22 cellular contexts compared by ENCODE assay signal in the genomic region with DNA sequence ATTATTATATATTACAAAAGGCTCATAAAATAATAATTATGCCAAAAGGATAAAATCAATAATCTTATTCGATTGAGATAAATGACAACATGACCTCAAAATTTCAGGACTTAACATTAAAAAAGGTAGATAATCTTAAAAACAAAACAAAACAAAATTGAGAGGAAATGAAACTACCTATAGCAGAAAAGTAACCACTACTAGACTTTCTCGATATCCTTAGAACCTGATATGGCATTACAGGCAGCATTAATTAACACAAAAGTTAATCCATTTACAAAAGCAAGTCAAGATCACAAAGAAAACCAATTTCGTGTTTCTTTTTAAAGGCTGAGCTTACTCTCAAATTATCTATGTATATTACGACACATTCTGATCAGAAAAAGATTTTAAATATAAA. TPM values are rescaled to one million over a fixed set of nuclear protein-coding genes. Genes with fewer than 3 reads are reported as not detected.
DNase-seq lines count a peak whose midpoint lies in the region; ATAC-seq, FAIRE-seq and TF ChIP-seq lines count a peak whose summit lies in the region.
"Had no signal": no experiment of that assay in that cellular context is flagged by ENCODE, and none has a peak within 500 bp of the region (broad histone marks: within the 10 kb centered on the region; RNA-seq: fewer than 3 reads in every experiment).

No MANE protein-coding gene starts in this region.

- no peak overlapping the region for H3K23ac ChIP-seq in IMR-90 (ENCODE audit: low read depth, low read length)

- H3K9ac ChIP-seq in IMR-90 (ENCODE audit: low read depth, low read length): no peak overlapping the region

- FAIRE-seq in GM12891 (lab: Jason Lieb, UNC): no peak

- H3K4me3 ChIP-seq in IMR-90 (ENCODE audit: insufficient read depth, low read depth, low read length) (no peak overlapping the region), WERI-Rb-1 (ENCODE audit: low read depth, low read length) (no peak overlapping the region)
- H3K4me3 ChIP-seq: K562, MG63, Peyer's patch had no signal

- H3K36me3 Mint-ChIP-seq in nephron progenitor cell (ENCODE audit: low read depth) (peaks cover 20% of the 10 kb centered on the region), type B pancreatic cell (peaks cover 14% of the 10 kb centered on the region)

- H2AK5ac ChIP-seq in IMR-90 (ENCODE audit: low read depth, low read length): no peak overlapping the region

- peak overlapping the region; percentile 60 for H3K27ac Mint-ChIP-seq in nephron progenitor cell
- H3K27ac Mint-ChIP-seq in type B pancreatic cell: no peak overlapping the region
- H3K27ac Mint-ChIP-seq: CD8-positive, alpha-beta T cell had no signal

- H3K14ac ChIP-seq in IMR-90 (replicated peaks; ENCODE audit: low read depth, low read length): no peak overlapping the region

- POLR2A ChIA-PET in IMR-90 (lab: Charles Lee; ENCODE audit: unreplicated experiment): no interaction called here

- H3K4me3 Mint-ChIP-seq in nephron progenitor cell (no peak overlapping the region), type B pancreatic cell (no peak overlapping the region)
- H3K4me3 Mint-ChIP-seq: CD8-positive, alpha-beta T cell had no signal

- H3K27me3 ChIP-seq in IMR-90 (ENCODE audit: control insufficient read depth, insufficient read depth, low read length) (no peaks in the 10 kb centered on the region), WERI-Rb-1 (ENCODE audit: insufficient read depth, low read depth, severe bottlenecking) (no peaks in the 10 kb centered on the region)
- H3K27me3 ChIP-seq: MG63, Peyer's patch had no signal

- TF ChIP-seq CTCF in IMR-90 (conservative IDR thresholded peaks at IDR 0.05; ENCODE audit: low read depth, low read length): no peak
- no peak for TF ChIP-seq CTCF in nephron progenitor cell (IDR thresholded peaks at IDR 0.05)
- no peak for TF ChIP-seq CTCF in type B pancreatic cell (conservative IDR thresholded peaks at IDR 0.05)
- no peak for TF ChIP-seq CTCF in WERI-Rb-1 (IDR thresholded peaks at IDR 0.05; ENCODE audit: low read depth, low read length)

- H3K4me1 Mint-ChIP-seq in nephron progenitor cell (peaks cover 21% of the 10 kb centered on the region), type B pancreatic cell (ENCODE audit: unreplicated experiment) (peaks cover 15% of the 10 kb centered on the region)

- no peak overlapping the region for H2BK20ac ChIP-seq in IMR-90 (ENCODE audit: low read depth, low read length)

- H3K18ac ChIP-seq in IMR-90 (ENCODE audit: low read depth, low read length): no peak overlapping the region

- no peak overlapping the region for H2BK120ac ChIP-seq in IMR-90 (ENCODE audit: low read depth, low read length)

- H3K56ac ChIP-seq in IMR-90 (ENCODE audit: extremely low read depth, insufficient read depth, low read length): no peak overlapping the region

- no peaks in the 10 kb centered on the region for H4K20me1 ChIP-seq in IMR-90 (ENCODE audit: insufficient read depth, low read length)

- H3K4ac ChIP-seq in IMR-90 (ENCODE audit: low read depth, low read length): no peak overlapping the region

- peaks cover 13 to 18% of the 10 kb centered on the region in 2 experiments for H3K79me1 ChIP-seq in IMR-90 (ENCODE audit: low read depth in 1 of 2, low read length in 2 of 2)

- BruUV-seq in IMR-90 (replicated peaks; lab: Mats Ljungman, UMichigan): no TSS peak

- H2AK9ac ChIP-seq in IMR-90 (replicated peaks; ENCODE audit: low read depth, low read length, poor library complexity): no peak overlapping the region

- dilution Hi-C loops in IMR-90 (cut with HindIII; ENCODE audit: low sequenced_read_pairs, unreplicated experiment): no loop called here

- ATAC-seq in GM21381 (IDR thresholded peaks at IDR 0.05; ENCODE audit: unreplicated experiment) (peak; percentile 47), IMR-90 (ENCODE audit: low read depth) (no peak)
- ATAC-seq: CD8-positive, alpha-beta T cell; K562; SK-N-SH treated with all-trans-retinoic acid at 6 μM for 48 hours had no signal

- no peaks in the 10 kb centered on the region for H3K9me1 ChIP-seq in IMR-90 (ENCODE audit: insufficient read depth, low read length)

- no peaks in the 10 kb centered on the region for H3K9me3 Mint-ChIP-seq in nephron progenitor cell
- no peaks in the 10 kb centered on the region for H3K9me3 Mint-ChIP-seq in type B pancreatic cell
- H3K9me3 Mint-ChIP-seq: CD8-positive, alpha-beta T cell had no signal

- H3K9me3 ChIP-seq in IMR-90 (ENCODE audit: control insufficient read depth, insufficient read depth, low read length) (no peaks in the 10 kb centered on the region), WERI-Rb-1 (ENCODE audit: severe bottlenecking) (no peaks in the 10 kb centered on the region)
- H3K9me3 ChIP-seq: MG63, Peyer's patch had no signal

- peaks cover 3% of the 10 kb centered on the region for H3K27me3 Mint-ChIP-seq in nephron progenitor cell (ENCODE audit: low read depth, poor library complexity)
- no peaks in the 10 kb centered on the region for H3K27me3 Mint-ChIP-seq in type B pancreatic cell

- H3K27ac ChIP-seq in IMR-90 (ENCODE audit: insufficient read depth, low read length) (no peak overlapping the region), WERI-Rb-1 (no peak overlapping the region)
- H3K27ac ChIP-seq: Peyer's patch had no signal

- H3K4me2 ChIP-seq in IMR-90 (ENCODE audit: low read depth, low read length): no peak overlapping the region

- CTCF ChIA-PET in IMR-90 (lab: Yijun Ruan, JAX): no interaction called here

- no peak overlapping the region for H4K8ac ChIP-seq in IMR-90 (ENCODE audit: low read depth in 2 of 2, low read length in 2 of 2)

- TF ChIP-seq RAD21 in IMR-90 (IDR thresholded peaks at IDR 0.05; ENCODE audit: low read length): no peak

- no peak overlapping the region for H4K5ac ChIP-seq in IMR-90 (ENCODE audit: low read depth, low read length)

- no peak overlapping the region for H4K91ac ChIP-seq in IMR-90 (ENCODE audit: insufficient read depth, low read depth, low read length)

- H3K36me3 ChIP-seq in IMR-90 (ENCODE audit: control insufficient read depth, insufficient read depth, low read length) (0 out of 2 replicates have a peak, but pooled peaks cover 2% of the 10 kb centered on the region), WERI-Rb-1 (peaks cover 4% of the 10 kb centered on the region; the same call in 1 of the 2 replicates)

- H2BK5ac ChIP-seq in IMR-90 (ENCODE audit: low read depth, low read length, poor library complexity, severe bottlenecking): no peak overlapping the region

- no peak for TF ChIP-seq POLR2A in GM12891 (IDR thresholded peaks at IDR 0.05; ENCODE audit: low read depth, low read length)
- no peak for TF ChIP-seq POLR2A in IMR-90 (IDR thresholded peaks at IDR 0.05; ENCODE audit: low read depth, low read length)

- DNase-seq in GM12891 (ENCODE audit: insufficient read length, low spot score): no peak
- DNase-seq in IMR-90: no peak
- DNase-seq in nephron progenitor cell: no peak
- no peak for DNase-seq in type B pancreatic cell (ENCODE audit: extremely low spot score, unreplicated experiment)
- no peak for DNase-seq in WERI-Rb-1
- no peak for DNase-seq in kidney glomerular epithelial cell (lab: John Stamatoyannopoulos, UW)
- no peak for DNase-seq in stimulated activated CD4-positive, alpha-beta T cell treated with anti-CD3 and anti-CD28 coated beads, Interleukin-4, amount 100 ng/mL, for 24 hours
- DNase-seq: AML-193; C1 segment of cervical spinal cord; CD8-positive, alpha-beta T cell; DMS153; GF-D8; GOT3; MG63; NCI-H1417 treated with DMSO at 0.1 percent for 48 hours; NCI-H187; NCI-H2107; NCI-H748 treated with DMSO at 0.1 percent for 48 hours; Peyer's patch had no signal

- no peaks in the 10 kb centered on the region for H3K4me1 ChIP-seq in IMR-90 (ENCODE audit: control insufficient read depth, insufficient read depth, low read length)
- H3K4me1 ChIP-seq: Peyer's patch had no signal

- H2AFZ ChIP-seq in IMR-90 (replicated peaks; ENCODE audit: low read length, poor library complexity): no peak overlapping the region

- no CpG with 5 or more reads among the region's 4 CpGs for WGBS in IMR-90 (ENCODE audit: extremely low coverage in 2 of 2, insufficient read length in 1 of 2), 2 experiments

- no peak overlapping the region for H2BK15ac ChIP-seq in IMR-90 (ENCODE audit: low read depth, low read length)

- in situ Hi-C loops in IMR-90 (cut with MboI; ENCODE audit: low sequenced_read_pairs): no loop called here

- intact Hi-C loops in IMR-90 (cut with micrococcal nuclease): no loop called here

TF ChIP-seq in GM12891, 5 proteins besides CTCF, POLR2A, EP300 and RAD21:
- no peak for TF ChIP-seq TAF1 (IDR thresholded peaks at IDR 0.05; ENCODE audit: low read depth, low read length)
- peak; percentile 54; the same call in 1 of the 2 replicates for TF ChIP-seq SPI1 (IDR thresholded peaks at IDR 0.05; ENCODE audit: low read depth, low read length)
- no peak for TF ChIP-seq POLR2AphosphoS5 (IDR thresholded peaks at IDR 0.05; ENCODE audit: low read depth, low read length)

TF ChIP-seq in IMR-90, 13 proteins besides CTCF, POLR2A, EP300 and RAD21:
- TF ChIP-seq CEBPB (IDR thresholded peaks at IDR 0.05; ENCODE audit: low read depth, low read length) (peak; percentile 5; the same call in 1 of the 2 replicates), NFE2L2 (IDR thresholded peaks at IDR 0.05; ENCODE audit: low read depth, low read length) (no peak)

RNA-seq across cellular contexts. Expression of gene TMEM161B, which starts 29.9 kb away (rescaled TPM):
- 9.8 TPM for polyA plus RNA-seq in GM12891 (2012; ENCODE audit: low read depth, missing spikeins)
- total RNA-seq in IMR-90 (2012; rRNA removed): 9.3 and 13.6 TPM in 2 replicates
- polyA plus RNA-seq in IMR-90 (2012; rRNA removed): 4.7 and 7.4 TPM in 2 replicates
- 0.60 and 0.70 TPM in 2 replicates for polyA plus RNA-seq in IMR-90 (2012; cell fraction: cytosol; rRNA removed)
- polyA plus RNA-seq in IMR-90 (2012; cell fraction: nucleus; rRNA removed; ENCODE audit: low replicate concordance): 1.8 and 22.1 TPM in 2 replicates
- total RNA-seq in type B pancreatic cell (ENCODE audit: low replicate concordance): 17.6 and 23.6 TPM in 2 replicates
